In genomic region chr7:66698652-66699205, GRCh38 we compare ENCODE assay signal across 3 cellular contexts.
TF ChIP-seq lines count a peak whose summit lies in the region.

No MANE protein-coding gene starts in this region.

TF ChIP-seq in SK-N-SH, 30 proteins besides CTCF, POLR2A, EP300 and RAD21 (continued from another document):
- TF ChIP-seq REST (IDR thresholded peaks at IDR 0.05; ENCODE audit: low read depth, low read length) = no peak

TF ChIP-seq in SK-N-SH treated with all-trans-retinoic acid at 6 μM for 48 hours, 23 proteins besides CTCF, POLR2A, EP300 and RAD21 (continued from another document):
- TF ChIP-seq POU6F1 (CRISPR knock-in tag; IDR thresholded peaks at IDR 0.05; ENCODE audit: borderline replicate concordance, low read depth) (no peak), ARNTL (CRISPR knock-in tag; IDR thresholded peaks at IDR 0.05; ENCODE audit: borderline replicate concordance, low read depth) (no peak)

TF ChIP-seq in K562, 482 proteins besides CTCF, POLR2A, EP300 and RAD21 (continued from another document):
- no peak for TF ChIP-seq RREB1 (CRISPR knock-in tag; IDR thresholded peaks at IDR 0.05)
- TF ChIP-seq SP2 (IDR thresholded peaks at IDR 0.05; ENCODE audit: extremely low read depth, low read depth, low read length, poor library complexity, severe bottlenecking) = no peak
- no peak for TF ChIP-seq FOXJ3 (CRISPR knock-in tag; IDR thresholded peaks at IDR 0.05)
- TF ChIP-seq POLR2G (IDR thresholded peaks at IDR 0.05; ENCODE audit: low read depth, low read length) = peak; percentile 37; the same call in 1 of the 2 replicates
- TF ChIP-seq, protein P1, sequence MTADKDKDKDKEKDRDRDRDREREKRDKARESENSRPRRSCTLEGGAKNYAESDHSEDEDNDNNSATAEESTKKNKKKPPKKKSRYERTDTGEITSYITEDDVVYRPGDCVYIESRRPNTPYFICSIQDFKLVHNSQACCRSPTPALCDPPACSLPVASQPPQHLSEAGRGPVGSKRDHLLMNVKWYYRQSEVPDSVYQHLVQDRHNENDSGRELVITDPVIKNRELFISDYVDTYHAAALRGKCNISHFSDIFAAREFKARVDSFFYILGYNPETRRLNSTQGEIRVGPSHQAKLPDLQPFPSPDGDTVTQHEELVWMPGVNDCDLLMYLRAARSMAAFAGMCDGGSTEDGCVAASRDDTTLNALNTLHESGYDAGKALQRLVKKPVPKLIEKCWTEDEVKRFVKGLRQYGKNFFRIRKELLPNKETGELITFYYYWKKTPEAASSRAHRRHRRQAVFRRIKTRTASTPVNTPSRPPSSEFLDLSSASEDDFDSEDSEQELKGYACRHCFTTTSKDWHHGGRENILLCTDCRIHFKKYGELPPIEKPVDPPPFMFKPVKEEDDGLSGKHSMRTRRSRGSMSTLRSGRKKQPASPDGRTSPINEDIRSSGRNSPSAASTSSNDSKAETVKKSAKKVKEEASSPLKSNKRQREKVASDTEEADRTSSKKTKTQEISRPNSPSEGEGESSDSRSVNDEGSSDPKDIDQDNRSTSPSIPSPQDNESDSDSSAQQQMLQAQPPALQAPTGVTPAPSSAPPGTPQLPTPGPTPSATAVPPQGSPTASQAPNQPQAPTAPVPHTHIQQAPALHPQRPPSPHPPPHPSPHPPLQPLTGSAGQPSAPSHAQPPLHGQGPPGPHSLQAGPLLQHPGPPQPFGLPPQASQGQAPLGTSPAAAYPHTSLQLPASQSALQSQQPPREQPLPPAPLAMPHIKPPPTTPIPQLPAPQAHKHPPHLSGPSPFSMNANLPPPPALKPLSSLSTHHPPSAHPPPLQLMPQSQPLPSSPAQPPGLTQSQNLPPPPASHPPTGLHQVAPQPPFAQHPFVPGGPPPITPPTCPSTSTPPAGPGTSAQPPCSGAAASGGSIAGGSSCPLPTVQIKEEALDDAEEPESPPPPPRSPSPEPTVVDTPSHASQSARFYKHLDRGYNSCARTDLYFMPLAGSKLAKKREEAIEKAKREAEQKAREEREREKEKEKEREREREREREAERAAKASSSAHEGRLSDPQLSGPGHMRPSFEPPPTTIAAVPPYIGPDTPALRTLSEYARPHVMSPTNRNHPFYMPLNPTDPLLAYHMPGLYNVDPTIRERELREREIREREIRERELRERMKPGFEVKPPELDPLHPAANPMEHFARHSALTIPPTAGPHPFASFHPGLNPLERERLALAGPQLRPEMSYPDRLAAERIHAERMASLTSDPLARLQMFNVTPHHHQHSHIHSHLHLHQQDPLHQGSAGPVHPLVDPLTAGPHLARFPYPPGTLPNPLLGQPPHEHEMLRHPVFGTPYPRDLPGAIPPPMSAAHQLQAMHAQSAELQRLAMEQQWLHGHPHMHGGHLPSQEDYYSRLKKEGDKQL (CRISPR knock-in tag; IDR thresholded peaks at IDR 0.05; ENCODE audit: borderline replicate concordance) = no peak
- no peak for TF ChIP-seq MTA1 (IDR thresholded peaks at IDR 0.05; ENCODE audit: borderline replicate concordance)
- peak in 1 of 2 experiments; percentile 46; a peak in 2 of 4 replicates for TF ChIP-seq KDM1A (IDR thresholded peaks at IDR 0.05)
- TF ChIP-seq MYNN (IDR thresholded peaks at IDR 0.05) = no peak
- no peak for TF ChIP-seq MYNN (CRISPR knock-in tag; IDR thresholded peaks at IDR 0.05)
- no peak for TF ChIP-seq LCOR (CRISPR knock-in tag; IDR thresholded peaks at IDR 0.05)
- TF ChIP-seq THRB (CRISPR knock-in tag; conservative IDR thresholded peaks at IDR 0.05) = no peak
- no peak for TF ChIP-seq ETS2 (tag; IDR thresholded peaks at IDR 0.05; ENCODE audit: borderline replicate concordance, poor library complexity, severe bottlenecking)
- peak; percentile 76 for TF ChIP-seq ZNF263 (CRISPR knock-in tag; IDR thresholded peaks at IDR 0.05; ENCODE audit: borderline replicate concordance)
- no peak for TF ChIP-seq ZNF12 (CRISPR knock-in tag; IDR thresholded peaks at IDR 0.05)
- no peak for TF ChIP-seq ZNF318 (IDR thresholded peaks at IDR 0.05; ENCODE audit: borderline replicate concordance in 1 of 2, low read depth in 1 of 2)
- no peak for TF ChIP-seq ZNF512 (tag; IDR thresholded peaks at IDR 0.05)
- TF ChIP-seq DMBX1 (CRISPR knock-in tag; IDR thresholded peaks at IDR 0.05; ENCODE audit: borderline replicate concordance) = no peak
- TF ChIP-seq, protein P2, sequence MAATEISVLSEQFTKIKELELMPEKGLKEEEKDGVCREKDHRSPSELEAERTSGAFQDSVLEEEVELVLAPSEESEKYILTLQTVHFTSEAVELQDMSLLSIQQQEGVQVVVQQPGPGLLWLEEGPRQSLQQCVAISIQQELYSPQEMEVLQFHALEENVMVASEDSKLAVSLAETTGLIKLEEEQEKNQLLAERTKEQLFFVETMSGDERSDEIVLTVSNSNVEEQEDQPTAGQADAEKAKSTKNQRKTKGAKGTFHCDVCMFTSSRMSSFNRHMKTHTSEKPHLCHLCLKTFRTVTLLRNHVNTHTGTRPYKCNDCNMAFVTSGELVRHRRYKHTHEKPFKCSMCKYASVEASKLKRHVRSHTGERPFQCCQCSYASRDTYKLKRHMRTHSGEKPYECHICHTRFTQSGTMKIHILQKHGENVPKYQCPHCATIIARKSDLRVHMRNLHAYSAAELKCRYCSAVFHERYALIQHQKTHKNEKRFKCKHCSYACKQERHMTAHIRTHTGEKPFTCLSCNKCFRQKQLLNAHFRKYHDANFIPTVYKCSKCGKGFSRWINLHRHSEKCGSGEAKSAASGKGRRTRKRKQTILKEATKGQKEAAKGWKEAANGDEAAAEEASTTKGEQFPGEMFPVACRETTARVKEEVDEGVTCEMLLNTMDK (IDR thresholded peaks at IDR 0.05; ENCODE audit: borderline replicate concordance, insufficient read depth, low read depth, low read length, poor library complexity, severe bottlenecking) = no peak
